10 cellular contexts compared by ENCODE assay signal in the genomic region with DNA sequence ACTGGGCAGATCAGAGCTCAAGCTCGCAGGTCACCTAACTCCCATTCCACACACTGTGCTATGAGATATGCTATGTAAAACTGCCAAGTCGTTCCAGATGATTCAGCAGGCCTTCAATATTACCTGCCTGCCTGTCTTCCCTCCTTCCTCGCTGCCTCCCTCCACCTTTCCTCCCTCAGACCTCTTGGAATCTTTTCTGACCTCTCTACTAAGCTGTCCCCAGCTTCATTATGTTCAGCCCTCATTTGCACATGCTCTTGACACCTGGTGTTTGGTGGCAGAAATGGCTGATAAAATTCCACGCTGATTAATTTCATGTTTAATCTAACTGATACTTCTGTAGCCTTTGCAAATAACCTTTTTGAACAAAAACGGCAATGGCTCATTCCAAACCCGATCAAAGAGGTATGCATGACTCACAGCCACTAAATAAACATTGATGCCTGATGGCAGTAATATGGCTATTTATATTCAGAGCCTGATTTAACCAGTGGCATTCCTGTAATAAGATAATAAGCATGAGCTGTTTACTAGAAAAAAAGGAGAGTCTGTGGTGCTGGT.
DNase-seq lines count a peak whose midpoint lies in the region; ATAC-seq and TF ChIP-seq lines count a peak whose summit lies in the region.
"Had no signal": no experiment of that assay in that cellular context is flagged by ENCODE, and none has a peak within 500 bp of the region (broad histone marks: within the 10 kb centered on the region; RNA-seq: fewer than 3 reads in every experiment).

No MANE protein-coding gene starts in this region.

- intact Hi-C loops in PC-9 (cut with micrococcal nuclease; ENCODE audit: unreplicated experiment): loop anchor here (5.0 kb wide), 1 partner anchor 144 kb away; no protein-coding TSS in a partner anchor
- intact Hi-C loops in stomach (cut with DNase I; ENCODE audit: low total_unique reads): no loop called here

- no peak overlapping the region for H3K9ac ChIP-seq in neural progenitor cell

- no peak overlapping the region for H3K27ac Mint-ChIP-seq in neural progenitor cell
- H3K27ac Mint-ChIP-seq: activated naive CD4-positive, alpha-beta T cell treated with anti-CD3 and anti-CD28 coated beads, Interleukin-2, amount 10 ng/mL, durations not matched to agents 7 days and 5 days; B cell had no signal

- CTCF ChIA-PET in PC-9 (lab: Charles Lee): no interaction called here

- peak; percentile 89 for DNase-seq in NCI-H2107 treated with DMSO at 0.1 percent for 48 hours (lab: John Stamatoyannopoulos, UW; ENCODE audit: unreplicated experiment)
- DNase-seq in NCI-H2107 (lab: John Stamatoyannopoulos, UW): no peak
- peak; percentile 49 to 91 for DNase-seq in PC-9
- peak; percentile 49 for DNase-seq in fibroblast of pulmonary artery (ENCODE audit: low read depth)
- peak; percentile 37 for DNase-seq in stomach
- DNase-seq in substantia nigra (lab: John Stamatoyannopoulos, UW): no peak
- DNase-seq in neural progenitor cell (ENCODE audit: low spot score): no peak
- DNase-seq: activated naive CD4-positive, alpha-beta T cell treated with anti-CD3 and anti-CD28 coated beads, Interleukin-2, amount 10 ng/mL, durations not matched to agents 7 days and 5 days had no signal

- H3K27me3 ChIP-seq in PC-9 (ENCODE audit: insufficient read depth, low read depth) (no peaks in the 10 kb centered on the region), stomach (no peaks in the 10 kb centered on the region), neural progenitor cell (no peaks in the 10 kb centered on the region)

- no peak overlapping the region for H2AFZ ChIP-seq in PC-9
- no peak overlapping the region for H2AFZ ChIP-seq in neural progenitor cell (replicated peaks)

- H3K4me2 ChIP-seq in PC-9 (peak overlapping the region; percentile 72), neural progenitor cell (no peak overlapping the region)

- no peaks in the 10 kb centered on the region for H3K36me3 Mint-ChIP-seq in neural progenitor cell
- H3K36me3 Mint-ChIP-seq: activated naive CD4-positive, alpha-beta T cell treated with anti-CD3 and anti-CD28 coated beads, Interleukin-2, amount 10 ng/mL, durations not matched to agents 7 days and 5 days had no signal

- H3K9me2 ChIP-seq in PC-9 (ENCODE audit: insufficient read depth): no peaks in the 10 kb centered on the region

- H4K20me1 ChIP-seq in PC-9 (ENCODE audit: insufficient read depth) (no peaks in the 10 kb centered on the region), neural progenitor cell (ENCODE audit: low read depth) (no peaks in the 10 kb centered on the region)

- H3K79me2 ChIP-seq in PC-9 (ENCODE audit: low read depth) (no peaks in the 10 kb centered on the region), neural progenitor cell (ENCODE audit: low read depth) (no peaks in the 10 kb centered on the region)

- H3K9me3 ChIP-seq in PC-9 (ENCODE audit: insufficient read depth, low read depth) (no peaks in the 10 kb centered on the region), stomach (no peaks in the 10 kb centered on the region), neural progenitor cell (ENCODE audit: low read depth) (no peaks in the 10 kb centered on the region)

- 16 to 41% (median 21%) methylated on average over 6 of the region's 6 CpGs for whole genome bisulfite sequencing in stomach, 5 donors

- H3K36me3 ChIP-seq in PC-9 (ENCODE audit: low read depth): no peaks in the 10 kb centered on the region
- no peaks in the 10 kb centered on the region for H3K36me3 ChIP-seq in stomach
- no peaks in the 10 kb centered on the region for H3K36me3 ChIP-seq in neural progenitor cell

- TF ChIP-seq POLR2A in stomach (IDR thresholded peaks at IDR 0.05): no peak

- no peak for TF ChIP-seq EP300 in stomach (IDR thresholded peaks at IDR 0.05)

- H3K9me3 Mint-ChIP-seq in neural progenitor cell: no peaks in the 10 kb centered on the region
- H3K9me3 Mint-ChIP-seq: activated naive CD4-positive, alpha-beta T cell treated with anti-CD3 and anti-CD28 coated beads, Interleukin-2, amount 10 ng/mL, durations not matched to agents 7 days and 5 days had no signal

- no peak overlapping the region; the same call in 1 of the 2 replicates for H3K4me3 ChIP-seq in PC-9
- H3K4me3 ChIP-seq in fibroblast of pulmonary artery (replicated peaks; ENCODE audit: low read depth, low read length): no peak overlapping the region
- no peak overlapping the region for H3K4me3 ChIP-seq in stomach
- no peak overlapping the region for H3K4me3 ChIP-seq in neural progenitor cell

- H3K4me1 ChIP-seq in PC-9 (replicated peaks; ENCODE audit: insufficient read depth) (peaks cover 64% of the 10 kb centered on the region), stomach (peaks cover 18 to 36% (median 27%) of the 10 kb centered on the region in 4 donors), neural progenitor cell (peaks cover 26% of the 10 kb centered on the region)

- H3K4me3 Mint-ChIP-seq in neural progenitor cell: no peak overlapping the region
- H3K4me3 Mint-ChIP-seq: activated naive CD4-positive, alpha-beta T cell treated with anti-CD3 and anti-CD28 coated beads, Interleukin-2, amount 10 ng/mL, durations not matched to agents 7 days and 5 days; B cell had no signal

- peaks cover 23% of the 10 kb centered on the region for H3K4me1 Mint-ChIP-seq in neural progenitor cell
- H3K4me1 Mint-ChIP-seq: activated naive CD4-positive, alpha-beta T cell treated with anti-CD3 and anti-CD28 coated beads, Interleukin-2, amount 10 ng/mL, durations not matched to agents 7 days and 5 days; B cell had no signal

- BruUV-seq in PC-9 (replicated peaks; lab: Mats Ljungman, UMichigan): no TSS peak

- H3K27me3 Mint-ChIP-seq in neural progenitor cell (ENCODE audit: insufficient read depth, low read depth): no peaks in the 10 kb centered on the region

- POLR2A ChIA-PET in PC-9 (lab: Charles Lee; ENCODE audit: unreplicated experiment): interaction anchor here (0.7 to 1.3 kb wide), 3 partner anchors 20 to 138 kb away, joined by 3 to 5 read pairs (median 3); no protein-coding TSS in a partner anchor

- no peak for ATAC-seq in HG03108 (IDR thresholded peaks at IDR 0.05; ENCODE audit: unreplicated experiment)

- TF ChIP-seq CTCF in PC-9 (conservative IDR thresholded peaks at IDR 0.05) (no peak), fibroblast of pulmonary artery (IDR thresholded peaks at IDR 0.05; ENCODE audit: low read length, missing control alignments) (no peak), stomach (IDR thresholded peaks at IDR 0.05) (no peak), neural progenitor cell (IDR thresholded peaks at IDR 0.05) (no peak)

- H3K27ac ChIP-seq in PC-9 (peak overlapping the region; percentile 85), stomach (peak overlapping the region; percentile 63 to 72 (median 69)), substantia nigra (ENCODE audit: low read depth, low read length, poor library complexity, severe bottlenecking) (no peak overlapping the region), neural progenitor cell (no peak overlapping the region)

- H3F3A ChIP-seq in PC-9 (ENCODE audit: insufficient read depth, low read depth) (peaks cover 35% of the 10 kb centered on the region), neural progenitor cell (ENCODE audit: low read depth) (peaks cover 8% of the 10 kb centered on the region)

Comparison
In these comparisons a context has a peak if more than half of its experiments do, and no peak if none do; other contexts are left out.
1. DNase-seq: peak in NCI-H2107 treated with DMSO at 0.1 percent for 48 hours (single experiment), PC-9 (2 of 2), fibroblast of pulmonary artery (single experiment) and stomach (single experiment); none in NCI-H2107 (single experiment), substantia nigra (0 of 49) and neural progenitor cell (single experiment).
2. H3K27ac ChIP-seq: peak in PC-9 (single experiment) and stomach (5 of 5); none in substantia nigra (single experiment) and neural progenitor cell (single experiment).